Comparison of ENCODE assay signal across 8 cellular contexts in the genomic region with DNA sequence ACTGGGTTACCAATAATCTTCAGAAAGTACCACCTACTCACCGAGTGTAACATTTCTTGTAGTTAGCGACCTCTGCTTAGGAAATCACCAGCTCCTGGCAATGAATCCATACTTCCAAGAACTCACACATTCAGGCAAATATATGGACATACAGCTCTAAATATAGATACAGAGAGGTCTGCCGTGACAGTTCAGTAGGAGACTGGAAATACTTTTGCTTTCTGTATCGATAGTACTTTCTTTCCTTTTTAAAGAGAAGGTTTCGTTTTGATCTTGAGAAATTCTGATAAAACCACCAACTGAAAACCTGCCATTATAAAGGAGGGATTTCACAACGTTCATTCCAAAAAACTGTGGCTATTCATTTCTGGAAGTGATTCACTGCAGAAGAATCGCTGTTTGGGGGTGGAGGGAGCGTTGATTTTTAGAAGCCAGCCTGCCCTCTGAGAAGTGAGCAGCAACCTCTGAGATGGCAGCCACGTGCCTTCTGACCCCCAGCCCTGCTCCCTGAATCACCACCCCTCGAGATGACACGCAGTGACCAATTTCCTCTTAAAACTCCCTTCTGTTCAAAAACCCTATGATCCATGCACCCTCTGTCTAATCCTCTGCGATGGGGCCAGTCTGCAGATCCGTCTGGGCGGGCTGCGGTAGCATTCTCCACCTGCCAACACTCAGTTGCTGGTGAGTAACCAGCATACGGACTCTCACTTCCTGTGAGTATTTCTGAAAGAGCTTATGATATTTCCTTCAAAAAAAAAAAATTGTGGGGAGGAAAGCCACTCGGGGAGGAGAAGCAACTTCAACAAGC.
A peak's percentile ranks its signal among the peaks of the same experiment; 100 is the strongest.
DNase-seq lines count a peak whose midpoint lies in the region; ATAC-seq and TF ChIP-seq lines count a peak whose summit lies in the region.

No MANE protein-coding gene starts in this region.

- TF ChIP-seq CTCF in AG10803 (conservative IDR thresholded peaks at IDR 0.05; ENCODE audit: low read length), result no peak

- H3K36me3 ChIP-seq in skeletal muscle tissue (ENCODE audit: control insufficient read depth in 3 of 3, insufficient read depth in 3 of 3, low read length in 3 of 3), result peaks cover 0 to 2% (median 0%) of the 10 kb centered on the region in 3 donors

- H3K4me3 ChIP-seq in AG10803 (ENCODE audit: low read length), result peak overlapping the region; percentile 68
- peak overlapping the region; percentile 62 to 68 (median 67) for H3K4me3 ChIP-seq in skeletal muscle tissue (ENCODE audit: low read length in 3 of 3)

- DNase-seq in AG10803 (ENCODE audit: low read depth), result peak; percentile 98
- peak; percentile 33 for DNase-seq in GM19240 (ENCODE audit: insufficient read length, low spot score)
- DNase-seq in SIG-M5 treated with dmso at 0.1 percent for 504 hours (lab: John Stamatoyannopoulos, UW; ENCODE audit: unreplicated experiment), result peak; percentile 97
- DNase-seq in activated naive CD4-positive, alpha-beta T cell treated with Interleukin-2 at 50 U/mL for 16 hours, result peak; percentile 86
- peak; percentile 83 for DNase-seq in cardiac septum (ENCODE audit: low spot score)
- DNase-seq in NCI-H128 (lab: John Stamatoyannopoulos, UW; ENCODE audit: unreplicated experiment), result no peak

- no peaks in the 10 kb centered on the region for H3K9me3 ChIP-seq in skeletal muscle tissue (ENCODE audit: control insufficient read depth in 3 of 3, low read length in 3 of 3)

- intact Hi-C loops in cardiac septum (cut with DNase I), result no loop called here

- H3K27ac ChIP-seq in skeletal muscle tissue (ENCODE audit: low read depth, low read length), result peak overlapping the region; percentile 82

- peaks cover 64 to 76% (median 70%) of the 10 kb centered on the region in 3 donors for H3K4me1 ChIP-seq in skeletal muscle tissue (ENCODE audit: control insufficient read depth in 3 of 3, insufficient read depth in 3 of 3, low read length in 3 of 3)

- ATAC-seq in HG03432 (IDR thresholded peaks at IDR 0.05; ENCODE audit: unreplicated experiment), result peak; percentile 91

- H3K9ac ChIP-seq in skeletal muscle tissue (ENCODE audit: low read depth in 1 of 3, low read length in 3 of 3), result peak overlapping the region; percentile 24 to 77 (median 57)

- no peaks in the 10 kb centered on the region for H3K27me3 ChIP-seq in skeletal muscle tissue (ENCODE audit: control insufficient read depth in 3 of 3, insufficient read depth in 3 of 3, low read length in 3 of 3)
